ENCODE assay signal across 22 cellular contexts in genomic region chr13:112792511-112792910, GRCh38.
DNase-seq lines count a peak whose midpoint lies in the region; ATAC-seq lines count a peak whose summit lies in the region.
"Had no signal": no experiment of that assay in that cellular context is flagged by ENCODE, and none has a peak within 500 bp of the region (broad histone marks: within the 10 kb centered on the region; RNA-seq: fewer than 3 reads in every experiment).

No MANE protein-coding gene starts in this region.

- H3K14ac ChIP-seq in trophoblast cell (ENCODE audit: low read length): peak overlapping the region; percentile 28

- H4K12ac ChIP-seq in trophoblast cell (ENCODE audit: low read depth, low read length): no peak overlapping the region

- no peak overlapping the region for H2BK12ac ChIP-seq in trophoblast cell (ENCODE audit: low read length)

- H3K27ac ChIP-seq in right cardiac atrium (ENCODE audit: low read length) (no peak overlapping the region), trophoblast cell (ENCODE audit: low read depth, low read length) (no peak overlapping the region)
- H3K27ac ChIP-seq: colonic mucosa, vagina, WERI-Rb-1 had no signal

- H3K18ac ChIP-seq in trophoblast cell (ENCODE audit: low read length): peak overlapping the region; percentile 14

- POLR2A ChIA-PET in activated CD4-positive, alpha-beta T cell treated with anti-CD3 and anti-CD28 coated beads, Interleukin-2, amount 10 ng/mL, durations not matched to agents 7 days and 5 days (lab: Charles Lee): no interaction called here

- peaks cover 7 to 15% of the 10 kb centered on the region in 2 experiments for H3K36me3 ChIP-seq in trophoblast cell (ENCODE audit: control insufficient read depth in 1 of 2, insufficient read depth in 2 of 2, low read length in 2 of 2)
- H3K36me3 ChIP-seq: colonic mucosa, vagina, WERI-Rb-1 had no signal

- WGBS in right cardiac atrium: 41% methylated on average over 6 of the region's 6 CpGs
- WGBS in trophoblast cell (ENCODE audit: extremely low coverage, insufficient coverage, insufficient read length): no CpG with 5 or more reads among the region's 6 CpGs

- H3K23ac ChIP-seq in trophoblast cell (ENCODE audit: low read length): no peak overlapping the region

- no peak overlapping the region for H2BK5ac ChIP-seq in trophoblast cell (ENCODE audit: low read depth, low read length, poor library complexity)

- H4K91ac ChIP-seq in trophoblast cell (ENCODE audit: low read depth, low read length): no peak overlapping the region

- CTCF ChIA-PET in activated CD4-positive, alpha-beta T cell treated with anti-CD3 and anti-CD28 coated beads, Interleukin-2, amount 10 ng/mL, durations not matched to agents 7 days and 5 days (lab: Charles Lee): no interaction called here

- no peak overlapping the region for H3K4me3 Mint-ChIP-seq in activated CD4-positive, alpha-beta T cell treated with anti-CD3 and anti-CD28 coated beads, Interleukin-2, amount 10 ng/mL, durations not matched to agents 7 days and 5 days
- H3K4me3 Mint-ChIP-seq in activated CD4-positive, alpha-beta T cell treated with anti-CD3 and anti-CD28 coated beads, Interleukin-2, amount 10 ng/mL, durations not matched to agents 24 days and 14 days: no peak overlapping the region
- H3K4me3 Mint-ChIP-seq: activated CD4-positive, alpha-beta memory T cell treated with anti-CD3 and anti-CD28 coated beads, Interleukin-2, amount 10 ng/mL, durations not matched to agents 7 days and 5 days; activated naive CD8-positive, alpha-beta T cell treated with anti-CD3 and anti-CD28 coated beads, Interleukin-2, amount 10 ng/mL, durations not matched to agents 7 days and 5 days; activated T-cell treated with anti-CD3 and anti-CD28 coated beads, Interleukin-2, amount 50 U/mL, for 4 hours; endodermal cell; T-cell had no signal

- H3K4me2 ChIP-seq in trophoblast cell (ENCODE audit: low read length): no peak overlapping the region

- no peak overlapping the region for H4K8ac ChIP-seq in trophoblast cell (ENCODE audit: low read depth, low read length)

- H3K79me1 ChIP-seq in trophoblast cell (ENCODE audit: low read length): peaks cover 3% of the 10 kb centered on the region

- H3K4me1 Mint-ChIP-seq in activated CD4-positive, alpha-beta T cell treated with anti-CD3 and anti-CD28 coated beads, Interleukin-2, amount 10 ng/mL, durations not matched to agents 7 days and 5 days: peaks cover 7% of the 10 kb centered on the region
- peaks cover 8% of the 10 kb centered on the region for H3K4me1 Mint-ChIP-seq in activated CD4-positive, alpha-beta T cell treated with anti-CD3 and anti-CD28 coated beads, Interleukin-2, amount 10 ng/mL, durations not matched to agents 24 days and 14 days
- H3K4me1 Mint-ChIP-seq: activated naive CD8-positive, alpha-beta T cell treated with anti-CD3 and anti-CD28 coated beads, Interleukin-2, amount 10 ng/mL, durations not matched to agents 7 days and 5 days had no signal

- H3K27ac Mint-ChIP-seq in activated CD4-positive, alpha-beta T cell treated with anti-CD3 and anti-CD28 coated beads, Interleukin-2, amount 10 ng/mL, durations not matched to agents 7 days and 5 days: peak overlapping the region; percentile 31
- no peak overlapping the region for H3K27ac Mint-ChIP-seq in activated CD4-positive, alpha-beta T cell treated with anti-CD3 and anti-CD28 coated beads, Interleukin-2, amount 10 ng/mL, durations not matched to agents 24 days and 14 days
- H3K27ac Mint-ChIP-seq: activated CD4-positive, alpha-beta memory T cell treated with anti-CD3 and anti-CD28 coated beads, Interleukin-2, amount 10 ng/mL, durations not matched to agents 7 days and 5 days; activated naive CD8-positive, alpha-beta T cell treated with anti-CD3 and anti-CD28 coated beads, Interleukin-2, amount 10 ng/mL, durations not matched to agents 7 days and 5 days; endodermal cell had no signal

- peaks cover 3% of the 10 kb centered on the region for H3K79me2 ChIP-seq in trophoblast cell (ENCODE audit: control insufficient read depth, insufficient read depth, low read length, poor library complexity)

- H2AFZ ChIP-seq in trophoblast cell (ENCODE audit: insufficient read depth, low read length, poor library complexity): no peak overlapping the region

- H2BK120ac ChIP-seq in trophoblast cell (ENCODE audit: insufficient read depth, low read length, poor library complexity): no peak overlapping the region

- DNase-seq in activated CD4-positive, alpha-beta T cell treated with anti-CD3 and anti-CD28 coated beads, Interleukin-2, amount 10 ng/mL, durations not matched to agents 7 days and 5 days: no peak
- DNase-seq in activated CD4-positive, alpha-beta T cell treated with anti-CD3 and anti-CD28 coated beads, Interleukin-2, amount 10 ng/mL, durations not matched to agents 24 days and 14 days: no peak
- DNase-seq in SW480 (ENCODE audit: low spot score): peak; percentile 39
- DNase-seq in right cardiac atrium: no peak
- no peak for DNase-seq in trophoblast cell
- DNase-seq: activated CD4-positive, alpha-beta memory T cell treated with anti-CD3 and anti-CD28 coated beads, Interleukin-2, amount 10 ng/mL, durations not matched to agents 7 days and 5 days; activated naive CD8-positive, alpha-beta T cell treated with anti-CD3 and anti-CD28 coated beads, Interleukin-2, amount 10 ng/mL, durations not matched to agents 7 days and 5 days; activated T-cell treated with anti-CD3 and anti-CD28 coated beads, Interleukin-2, amount 50 U/mL, for 4 hours; colonic mucosa; endodermal cell; NCI-H1436 treated with DMSO at 0.1 percent for 48 hours; NCI-H2171; NCI-H526; nucleus accumbens; SIG-M5; stimulated activated CD4-positive, alpha-beta T cell treated with anti-CD3 and anti-CD28 coated beads, Interleukin-12 subunit alpha, Interleukin-12 subunit beta, amount 100 ng/mL, for 4 hours; T-cell had no signal

- no peaks in the 10 kb centered on the region for H3K27me3 Mint-ChIP-seq in activated CD4-positive, alpha-beta T cell treated with anti-CD3 and anti-CD28 coated beads, Interleukin-2, amount 10 ng/mL, durations not matched to agents 7 days and 5 days
- no peaks in the 10 kb centered on the region for H3K27me3 Mint-ChIP-seq in activated CD4-positive, alpha-beta T cell treated with anti-CD3 and anti-CD28 coated beads, Interleukin-2, amount 10 ng/mL, durations not matched to agents 24 days and 14 days
- H3K27me3 Mint-ChIP-seq: activated CD4-positive, alpha-beta memory T cell treated with anti-CD3 and anti-CD28 coated beads, Interleukin-2, amount 10 ng/mL, durations not matched to agents 7 days and 5 days; activated naive CD8-positive, alpha-beta T cell treated with anti-CD3 and anti-CD28 coated beads, Interleukin-2, amount 10 ng/mL, durations not matched to agents 7 days and 5 days; T-cell had no signal

- no peak overlapping the region for H2AK5ac ChIP-seq in trophoblast cell (ENCODE audit: low read length)

- intact Hi-C loops in activated CD4-positive, alpha-beta T cell treated with anti-CD3 and anti-CD28 coated beads, Interleukin-2, amount 10 ng/mL, durations not matched to agents 24 days and 14 days (cut with micrococcal nuclease): no loop called here
- intact Hi-C loops in right cardiac atrium (cut with DNase I): no loop called here

- peaks cover 5% of the 10 kb centered on the region for H3K4me1 ChIP-seq in right cardiac atrium (ENCODE audit: control insufficient read depth, insufficient read depth, low read length)
- H3K4me1 ChIP-seq in trophoblast cell (ENCODE audit: control insufficient read depth in 1 of 2, insufficient read depth in 2 of 2, low read length in 2 of 2): peaks cover 18 to 24% of the 10 kb centered on the region in 2 experiments
- H3K4me1 ChIP-seq: colonic mucosa, vagina had no signal

- H3K36me3 Mint-ChIP-seq in activated CD4-positive, alpha-beta T cell treated with anti-CD3 and anti-CD28 coated beads, Interleukin-2, amount 10 ng/mL, durations not matched to agents 7 days and 5 days (ENCODE audit: low read depth): peaks cover 28% of the 10 kb centered on the region
- peaks cover 29% of the 10 kb centered on the region for H3K36me3 Mint-ChIP-seq in activated CD4-positive, alpha-beta T cell treated with anti-CD3 and anti-CD28 coated beads, Interleukin-2, amount 10 ng/mL, durations not matched to agents 24 days and 14 days (ENCODE audit: low read depth)

- H3K4ac ChIP-seq in trophoblast cell (ENCODE audit: low read depth, low read length): no peak overlapping the region

- no peak overlapping the region for H3K4me3 ChIP-seq in right cardiac atrium (ENCODE audit: low read length)
- no peak overlapping the region for H3K4me3 ChIP-seq in trophoblast cell (ENCODE audit: low read depth, low read length)
- H3K4me3 ChIP-seq: colonic mucosa, vagina had no signal

- H3K27me3 ChIP-seq in right cardiac atrium (ENCODE audit: control insufficient read depth, insufficient read depth): no peaks in the 10 kb centered on the region
- H3K27me3 ChIP-seq in trophoblast cell (ENCODE audit: insufficient read depth, low read length): no peaks in the 10 kb centered on the region
- H3K27me3 ChIP-seq: colonic mucosa, vagina had no signal

- ATAC-seq in right cardiac atrium: peak; percentile 36 to 52
- no peak for ATAC-seq in HG02759 (IDR thresholded peaks at IDR 0.05; ENCODE audit: unreplicated experiment)
- ATAC-seq in GM19035 (IDR thresholded peaks at IDR 0.05; ENCODE audit: unreplicated experiment): no peak
- no peak for ATAC-seq in HG02885 (IDR thresholded peaks at IDR 0.05; ENCODE audit: poor library complexity, unreplicated experiment)
- ATAC-seq: activated T-cell treated with anti-CD3 and anti-CD28 coated beads, Interleukin-2, amount 50 U/mL, for 4 hours; T-cell had no signal

- peaks cover 2% of the 10 kb centered on the region for H3K9me3 Mint-ChIP-seq in activated CD4-positive, alpha-beta T cell treated with anti-CD3 and anti-CD28 coated beads, Interleukin-2, amount 10 ng/mL, durations not matched to agents 7 days and 5 days
- no peaks in the 10 kb centered on the region for H3K9me3 Mint-ChIP-seq in activated CD4-positive, alpha-beta T cell treated with anti-CD3 and anti-CD28 coated beads, Interleukin-2, amount 10 ng/mL, durations not matched to agents 24 days and 14 days
- H3K9me3 Mint-ChIP-seq: activated T-cell treated with anti-CD3 and anti-CD28 coated beads, Interleukin-2, amount 50 U/mL, for 4 hours; T-cell had no signal

- H3K9me3 ChIP-seq in right cardiac atrium (ENCODE audit: control insufficient read depth, low read length): no peaks in the 10 kb centered on the region
- H3K9me3 ChIP-seq in trophoblast cell (ENCODE audit: insufficient read depth, low read depth, low read length): no peaks in the 10 kb centered on the region
- H3K9me3 ChIP-seq: colonic mucosa, vagina had no signal

- no peak overlapping the region for H3K9ac ChIP-seq in trophoblast cell (ENCODE audit: low read length)

Comparison
In these comparisons a context has a peak if more than half of its experiments do, and no peak if none do; other contexts are left out.
1. ATAC-seq: peak in right cardiac atrium (2 of 2); none in HG02759 (single experiment), GM19035 (single experiment) and HG02885 (single experiment).